ENCODE assay signal across 35 cellular contexts in genomic region chr5:153005711-153006110, GRCh38.
"Had no signal": no experiment of that assay in that cellular context is flagged by ENCODE, and none has a peak within 500 bp of the region (broad histone marks: within the 10 kb centered on the region; RNA-seq: fewer than 3 reads in every experiment).

No MANE protein-coding gene starts in this region.

- H3K9ac ChIP-seq: KMS-11 had no signal

- H3K27ac ChIP-seq: KMS-11 had no signal

- DNase-seq: Karpas-422, Kasumi-1, MG63, MM.1S, MV-4-11, NCI-H1048, NCI-H1092, NCI-H1092 treated with DMSO at 0.1 percent for 48 hours, NCI-H1105, NCI-H1105 treated with DMSO at 0.1 percent for 48 hours, NCI-H1417, NCI-H1417 treated with DMSO at 0.1 percent for 48 hours, NCI-H1436, NCI-H1436 treated with DMSO at 0.1 percent for 48 hours, NCI-H146, NCI-H1694, NCI-H1694 treated with DMSO at 0.1 percent for 48 hours, NCI-H187, NCI-H187 treated with DMSO at 0.1 percent for 48 hours, NCI-H1930, NCI-H2029, NCI-H2029 treated with DMSO at 0.1 percent for 48 hours, NCI-H2081, NCI-H2081 treated with DMSO at 0.1 percent for 48 hours, NCI-H2107, NCI-H2171, NCI-H2171 treated with DMSO at 0.1 percent for 48 hours, NCI-H2227 treated with DMSO at 0.1 percent for 48 hours, NCI-H226, NCI-H345, NCI-H446, NCI-H446 treated with DMSO at 0.1 percent for 48 hours, NCI-H510A, NCI-H510A treated with DMSO at 0.1 percent for 48 hours had no signal

- H3K4me2 ChIP-seq: KMS-11 had no signal

- H3K4me3 ChIP-seq: MG63 had no signal

- H3K36me3 ChIP-seq: MG63 had no signal

- H3K27me3 ChIP-seq: MG63 had no signal
